ENCODE assay signal across 18 cellular contexts in the genomic region with DNA sequence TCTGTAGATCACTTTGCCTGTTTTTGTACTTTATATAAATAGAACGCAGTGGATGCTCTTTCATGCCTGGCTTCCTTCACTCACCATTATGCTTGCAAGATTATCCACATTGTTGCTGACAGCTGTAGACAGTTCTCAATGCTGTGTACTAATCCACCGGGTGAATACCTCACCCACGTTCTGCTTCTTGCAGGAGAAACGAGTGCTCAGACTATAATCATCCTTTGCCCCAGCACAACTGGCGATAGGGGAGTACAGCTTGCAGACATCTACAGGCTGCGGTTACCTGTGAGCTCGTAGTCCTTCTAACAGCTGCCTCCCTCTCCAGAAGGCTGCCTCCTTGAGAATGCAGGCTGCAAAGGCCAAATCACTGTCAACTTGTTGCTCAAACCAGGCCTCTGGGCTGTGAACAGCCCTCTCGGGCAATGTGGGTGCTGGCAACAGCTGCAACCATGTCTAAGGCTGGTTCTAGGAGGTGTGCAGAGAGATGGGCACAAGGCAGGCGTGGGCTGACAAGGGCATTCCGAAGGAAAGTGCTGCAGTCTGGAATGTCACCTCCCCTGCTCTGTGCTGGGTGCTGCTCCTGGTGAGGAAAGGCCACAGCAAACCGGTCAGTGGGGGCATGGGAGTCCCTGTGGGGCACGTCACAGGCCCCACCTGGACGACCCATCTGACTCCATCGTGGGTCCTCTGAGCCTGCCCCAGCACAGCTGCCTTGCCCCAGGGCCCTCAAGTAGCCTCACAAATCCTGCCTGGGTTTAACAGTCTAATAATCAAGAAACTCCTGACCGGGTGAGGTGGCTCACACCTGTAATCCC. TPM values are rescaled to one million over a fixed set of nuclear protein-coding genes. Genes with fewer than 3 reads are reported as not detected.
"Had no signal": no experiment of that assay in that cellular context is flagged by ENCODE, and none has a peak within 500 bp of the region (broad histone marks: within the 10 kb centered on the region; RNA-seq: fewer than 3 reads in every experiment).

No MANE protein-coding gene starts in this region.

- DNase-seq: activated CD4-positive, alpha-beta memory T cell treated with anti-CD3 and anti-CD28 coated beads for 36 hours; activated CD4-positive, alpha-beta T cell treated with anti-CD3 and anti-CD28 coated beads for 48 hours; activated effector memory CD4-positive, alpha-beta T cell treated with anti-CD3 and anti-CD28 coated beads, Interleukin-2, amount 50 U/mL, for 16 hours; activated naive CD4-positive, alpha-beta T cell treated with anti-CD3 and anti-CD28 coated beads, Interleukin-2, amount 10 ng/mL, durations not matched to agents 7 days and 5 days; effector CD4-positive, alpha-beta T cell; foreskin fibroblast; heart right ventricle; left lung; naive thymus-derived CD8-positive, alpha-beta T cell; stimulated activated CD4-positive, alpha-beta T cell treated with anti-CD3 and anti-CD28 coated beads, Interleukin-1b, Interleukin-23, amount 100 ng/mL, for 48 hours; stimulated activated naive CD8-positive, alpha-beta T cell treated with anti-CD3 and anti-CD28 coated beads, Interleukin-15, amount 100 ng/mL, for 72 hours; T-helper 17 cell; tibial artery had no signal

- H3K27me3 Mint-ChIP-seq: naive thymus-derived CD8-positive, alpha-beta T cell; progenitor cell of endocrine pancreas; stimulated activated naive CD8-positive, alpha-beta T cell treated with anti-CD3 and anti-CD28 coated beads, Interleukin-15, amount 100 ng/mL, for 72 hours had no signal

- H3K9me3 ChIP-seq: heart right ventricle, left lung, tibial artery had no signal

- ATAC-seq: heart right ventricle; left lung; naive thymus-derived CD8-positive, alpha-beta T cell; stimulated activated naive CD8-positive, alpha-beta T cell treated with anti-CD3 and anti-CD28 coated beads, Interleukin-15, amount 100 ng/mL, for 72 hours; T-helper 17 cell had no signal

- H3K4me3 ChIP-seq: heart right ventricle, left lung, lung, skin epidermis, tibial artery had no signal

- H3K4me3 Mint-ChIP-seq: activated CD4-positive, alpha-beta memory T cell treated with anti-CD3 and anti-CD28 coated beads for 36 hours; activated naive CD4-positive, alpha-beta T cell treated with anti-CD3 and anti-CD28 coated beads, Interleukin-2, amount 10 ng/mL, durations not matched to agents 7 days and 5 days; dendritic cell treated with granulocyte-macrophage colony-stimulating factor and Interleukin-4, amounts not matched to agents 40 ng/mL and 50 ng/mL, for 4 days; stimulated activated naive CD8-positive, alpha-beta T cell treated with anti-CD3 and anti-CD28 coated beads, Interleukin-15, amount 100 ng/mL, for 72 hours; T-helper 17 cell had no signal

- H3K27me3 ChIP-seq: left lung had no signal

- H3K27ac Mint-ChIP-seq: activated CD4-positive, alpha-beta memory T cell treated with anti-CD3 and anti-CD28 coated beads for 36 hours; activated naive CD4-positive, alpha-beta T cell treated with anti-CD3 and anti-CD28 coated beads, Interleukin-2, amount 10 ng/mL, durations not matched to agents 7 days and 5 days; dendritic cell treated with granulocyte-macrophage colony-stimulating factor and Interleukin-4, amounts not matched to agents 40 ng/mL and 50 ng/mL, for 4 days; progenitor cell of endocrine pancreas; stimulated activated naive CD8-positive, alpha-beta T cell treated with anti-CD3 and anti-CD28 coated beads, Interleukin-15, amount 100 ng/mL, for 72 hours; T-helper 17 cell had no signal

- H3K36me3 ChIP-seq: heart right ventricle, left lung, tibial artery had no signal

- H3K36me3 Mint-ChIP-seq: activated CD4-positive, alpha-beta memory T cell treated with anti-CD3 and anti-CD28 coated beads for 36 hours; activated naive CD4-positive, alpha-beta T cell treated with anti-CD3 and anti-CD28 coated beads, Interleukin-2, amount 10 ng/mL, durations not matched to agents 7 days and 5 days had no signal

- H3K27ac ChIP-seq: heart right ventricle, left lung, skin epidermis, tibial artery had no signal

RNA-seq across cellular contexts. Expression of gene SMIM5, which starts 48.7 kb away (rescaled TPM):
- total RNA-seq: activated CD4-positive, alpha-beta memory T cell treated with anti-CD3 and anti-CD28 coated beads for 36 hours; chondrocyte had no signal
